ENCODE assay signal across 9 cellular contexts in the genomic region with DNA sequence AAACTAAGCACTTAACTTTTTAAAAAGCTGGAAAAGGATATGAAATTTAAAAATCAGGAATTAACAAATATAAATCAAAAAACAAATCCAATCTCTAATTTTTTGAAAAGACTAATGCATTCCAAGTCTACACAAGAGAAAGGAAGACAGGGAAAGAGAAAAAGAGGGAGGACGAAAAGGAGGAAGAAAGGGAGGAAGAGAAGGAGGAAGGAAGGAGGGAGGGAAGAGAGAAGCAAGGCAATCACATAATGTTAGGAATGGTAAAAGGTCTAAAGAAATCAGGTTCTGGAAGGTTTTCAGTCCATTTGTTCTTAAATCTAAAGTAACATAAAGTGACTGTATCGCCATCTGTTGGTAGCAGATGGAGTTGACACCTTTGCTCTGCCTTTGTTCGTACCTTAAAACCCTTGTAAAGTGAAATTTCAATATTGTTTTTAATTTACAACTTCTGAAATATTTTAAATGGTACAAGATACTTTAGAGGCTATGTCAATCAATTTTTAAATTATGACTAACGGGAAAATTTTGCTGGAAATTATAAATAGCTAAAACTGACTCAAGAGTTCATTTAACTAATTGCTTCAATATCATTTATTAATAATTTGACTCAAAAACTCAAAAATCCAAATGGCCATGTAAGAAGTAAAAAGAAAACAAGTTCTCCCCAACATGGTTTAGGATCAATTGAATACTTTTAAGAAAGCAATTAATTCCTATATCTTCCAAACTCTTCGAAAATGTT. TPM values are rescaled to one million over a fixed set of nuclear protein-coding genes. Genes with fewer than 3 reads are reported as not detected.
DNase-seq lines count a peak whose midpoint lies in the region; ATAC-seq and TF ChIP-seq lines count a peak whose summit lies in the region.
"Had no signal": no experiment of that assay in that cellular context is flagged by ENCODE, and none has a peak within 500 bp of the region (broad histone marks: within the 10 kb centered on the region; RNA-seq: fewer than 3 reads in every experiment).

No MANE protein-coding gene starts in this region.

- H3K4me1 ChIP-seq in adipocyte (ENCODE audit: control insufficient read depth, insufficient read depth, low read length) (no peaks in the 10 kb centered on the region), tibial artery (no peaks in the 10 kb centered on the region)
- H3K4me1 ChIP-seq: SJSA1 had no signal

- CTCF ChIA-PET in BJ (lab: Yijun Ruan, JAX) = interaction anchor here (0.6 to 3.3 kb wide), 13 partner anchors 9 to 989 kb away, joined by 3 to 14 read pairs (median 3); no protein-coding TSS in a partner anchor

- H3K27me3 ChIP-seq in BJ (ENCODE audit: control insufficient read depth, insufficient read depth, low read length) (peaks cover 2% of the 10 kb centered on the region; the same call in 1 of the 2 replicates), adipocyte (replicated peaks; ENCODE audit: control insufficient read depth, insufficient read depth, low read length) (no peaks in the 10 kb centered on the region), kidney epithelial cell (ENCODE audit: control insufficient read depth, insufficient read depth, low read length) (no peaks in the 10 kb centered on the region), tibial artery (no peaks in the 10 kb centered on the region)

- ATAC-seq in HG03439 (IDR thresholded peaks at IDR 0.05; ENCODE audit: unreplicated experiment) = no peak

- H3K4me3 ChIP-seq in BJ (ENCODE audit: low read depth, low read length) (no peak overlapping the region), adipocyte (ENCODE audit: low read length) (no peak overlapping the region), kidney epithelial cell (ENCODE audit: low read depth, low read length) (no peak overlapping the region), tibial artery (no peak overlapping the region)
- H3K4me3 ChIP-seq: SJSA1 had no signal

- H3K9ac ChIP-seq in adipocyte (ENCODE audit: low read length) = no peak overlapping the region

- H3K9me3 ChIP-seq in adipocyte (ENCODE audit: control insufficient read depth, low read length) (no peaks in the 10 kb centered on the region), tibial artery (peaks cover 0 to 5% (median 0%) of the 10 kb centered on the region in 3 donors)
- H3K9me3 ChIP-seq: SJSA1 had no signal

- POLR2A ChIA-PET in BJ (lab: Charles Lee) = no interaction called here

- H3K27ac ChIP-seq in tibial artery = no peak overlapping the region
- H3K27ac ChIP-seq: SJSA1 had no signal

- peak; percentile 11 for DNase-seq in BJ (ENCODE audit: low read depth)
- peak; percentile 17 for DNase-seq in NCI-H345 treated with DMSO at 0.1 percent for 48 hours (lab: John Stamatoyannopoulos, UW; ENCODE audit: unreplicated experiment)
- DNase-seq in adipocyte (ENCODE audit: low read depth) = peak; percentile 79
- DNase-seq in kidney epithelial cell (ENCODE audit: low read depth) = peak; percentile 31
- peak in 1 of 2 donors; percentile 26 for DNase-seq in tibial artery
- DNase-seq in NK-92 treated with Interleukin-12 subunit alpha and Interleukin-12 subunit beta, amount 100 ng/mL, for 24 hours (lab: John Stamatoyannopoulos, UW) = no peak

- H3K36me3 ChIP-seq in BJ (ENCODE audit: control insufficient read depth, insufficient read depth, low read length) (no peaks in the 10 kb centered on the region), adipocyte (ENCODE audit: control insufficient read depth, insufficient read depth, low read length, severe bottlenecking) (no peaks in the 10 kb centered on the region), kidney epithelial cell (ENCODE audit: control insufficient read depth, insufficient read depth, low read length) (no peaks in the 10 kb centered on the region), tibial artery (no peaks in the 10 kb centered on the region)
- H3K36me3 ChIP-seq: SJSA1 had no signal

- intact Hi-C loops in tibial artery (cut with DNase I; ENCODE audit: low total_unique reads) = no loop called here

- peak; percentile 82 for TF ChIP-seq CTCF in BJ (IDR thresholded peaks at IDR 0.05; ENCODE audit: insufficient read depth, low read depth, low read length)
- peak; percentile 78 for TF ChIP-seq CTCF in GM12873 (IDR thresholded peaks at IDR 0.05; ENCODE audit: insufficient read depth, low read depth, low read length, missing control alignments)
- peak; percentile 75 for TF ChIP-seq CTCF in kidney epithelial cell (IDR thresholded peaks at IDR 0.05; ENCODE audit: insufficient read depth, low read length, poor library complexity, severe bottlenecking)
- TF ChIP-seq CTCF in tibial artery (IDR thresholded peaks at IDR 0.05) = peak; percentile 37

RNA-seq across cellular contexts. Expression of a gene that starts 20.4 kb away (rescaled TPM):
- 0.87 and 1.6 TPM in 2 replicates for polyA plus RNA-seq in BJ (2011; rRNA removed)
- polyA minus RNA-seq in BJ (2011; rRNA and poly(A)+ RNA removed) = 2.8 and 4.3 TPM in 2 replicates
- total RNA-seq in kidney epithelial cell = 8.4 and 18.9 TPM in 2 replicates
